ENCODE assay signal across 8 cellular contexts in the genomic region with DNA sequence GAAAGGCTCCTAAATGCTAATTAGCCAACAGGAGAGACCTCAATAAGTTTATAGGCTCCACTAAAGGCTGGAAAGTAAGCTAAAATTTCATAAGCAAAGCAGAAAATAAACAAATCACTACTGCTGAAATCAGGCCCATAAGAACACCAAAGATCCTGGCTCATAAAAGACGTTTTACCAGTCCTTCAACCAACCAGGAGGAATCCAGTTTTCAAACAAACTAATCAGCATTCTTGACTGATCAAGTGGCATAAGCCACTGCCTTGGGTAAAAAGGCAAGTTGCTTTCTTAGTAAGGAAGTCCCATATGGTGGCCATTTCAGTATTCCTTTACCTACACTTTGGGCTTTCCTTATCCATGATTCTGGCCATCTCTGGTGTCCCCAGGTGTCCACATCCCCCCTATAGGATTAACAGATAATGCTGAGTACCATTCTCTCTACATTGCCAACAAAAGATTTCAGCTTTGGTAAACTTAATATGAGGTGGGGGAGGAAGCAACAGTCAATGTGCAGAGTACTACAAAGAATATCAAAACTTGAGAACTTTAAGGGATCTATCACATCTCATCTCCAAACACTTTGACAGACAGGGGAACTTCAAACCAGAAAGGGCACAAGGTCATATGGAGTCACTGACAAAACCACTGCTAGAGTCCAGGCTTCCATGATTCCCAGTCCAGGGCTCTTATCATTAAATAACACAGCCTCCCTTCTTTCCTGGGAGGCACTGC. TPM values are rescaled to one million over a fixed set of nuclear protein-coding genes. Genes with fewer than 3 reads are reported as not detected.
A peak's percentile ranks its signal among the peaks of the same experiment; 100 is the strongest.
DNase-seq lines count a peak whose midpoint lies in the region; ATAC-seq and TF ChIP-seq lines count a peak whose summit lies in the region.

No MANE protein-coding gene starts in this region.

- ATAC-seq in GM21737 (IDR thresholded peaks at IDR 0.05; ENCODE audit: unreplicated experiment) = no peak

- TF ChIP-seq CTCF in GM12875 (IDR thresholded peaks at IDR 0.05; ENCODE audit: borderline replicate concordance, insufficient read depth, low read depth, low read length) = no peak
- no peak for TF ChIP-seq CTCF in VCaP (conservative IDR thresholded peaks at IDR 0.05)
- TF ChIP-seq CTCF in GM10248 (IDR thresholded peaks at IDR 0.05; ENCODE audit: control extremely low read depth, extremely low read depth, low read depth, missing control alignments) = no peak

- POLR2A ChIA-PET in GM10248 (lab: Yijun Ruan, JAX) = interaction anchor here (0.5 kb wide), 1 partner anchor 79 kb away, joined by 4 read pairs; no protein-coding TSS in a partner anchor

- peak; percentile 51 for DNase-seq in fibroblast of peridontal ligament (ENCODE audit: extremely low read depth)
- DNase-seq in skeletal muscle cell (ENCODE audit: low read depth) = no peak
- DNase-seq in NCI-H2171 treated with DMSO at 0.1 percent for 48 hours (lab: John Stamatoyannopoulos, UW) = no peak
- DNase-seq in GM10248 (ENCODE audit: extremely low spot score) = no peak
- no peak for DNase-seq in cerebellum (ENCODE audit: low spot score)

- H3K4me3 ChIP-seq in GM12875 (ENCODE audit: low read depth, low read length) (peak overlapping the region; percentile 76), skeletal muscle cell (ENCODE audit: low read depth, low read length) (peak overlapping the region; percentile 80)

- H3K27ac ChIP-seq in VCaP = peak overlapping the region; percentile 79

- CTCF ChIA-PET in GM10248 (lab: Yijun Ruan, JAX) = interaction anchor here (1.4 to 2.5 kb wide), 2 partner anchors 63 to 80 kb away, joined by 3 to 7 read pairs; no protein-coding TSS in a partner anchor

RNA-seq across cellular contexts. Expression of gene TOM1L2, which starts 1.3 kb away (rescaled TPM):
- total RNA-seq in cerebellum = 39.2 TPM

RNA-seq across cellular contexts. Expression of gene DRC3, which starts 1.8 kb away (rescaled TPM):
- total RNA-seq in cerebellum = 4.3 TPM
